In genomic region chr10:103111031-103111917, GRCh38 we compare ENCODE assay signal across 8 cellular contexts.
A peak's percentile ranks its signal among the peaks of the same experiment; 100 is the strongest.
DNase-seq lines count a peak whose midpoint lies in the region; ATAC-seq, FAIRE-seq and TF ChIP-seq lines count a peak whose summit lies in the region.

No MANE protein-coding gene starts in this region.

- no peaks in the 10 kb centered on the region for H3K9me3 ChIP-seq in skeletal muscle tissue (ENCODE audit: control insufficient read depth in 3 of 3, low read length in 3 of 3)

- peak overlapping the region; percentile 58; the same call in 1 of the 2 replicates for H3K4me3 ChIP-seq in GM08714 (ENCODE audit: low read length)
- H3K4me3 ChIP-seq in KMS-11 (IDR thresholded peaks at IDR 0.05; ENCODE audit: insufficient read depth, low read depth, low read length), result no peak overlapping the region
- no peak overlapping the region for H3K4me3 ChIP-seq in fibroblast of the aortic adventitia (ENCODE audit: low read depth, low read length)
- peak overlapping the region; percentile 5 to 28 (median 23) for H3K4me3 ChIP-seq in skeletal muscle tissue (ENCODE audit: low read length in 3 of 3)

- intact Hi-C loops in left colon (cut with DNase I, micrococcal nuclease), result no loop called here

- no peaks in the 10 kb centered on the region for H3K79me2 ChIP-seq in KMS-11 (ENCODE audit: insufficient read depth, low read depth)

- H2AFZ ChIP-seq in KMS-11 (ENCODE audit: low read depth), result no peak overlapping the region

- peaks cover 44% of the 10 kb centered on the region for H3K4me1 ChIP-seq in KMS-11 (ENCODE audit: low read depth, poor library complexity, severe bottlenecking)
- H3K4me1 ChIP-seq in skeletal muscle tissue (ENCODE audit: control insufficient read depth in 3 of 3, insufficient read depth in 3 of 3, low read length in 3 of 3), result peaks cover 19 to 26% (median 21%) of the 10 kb centered on the region in 3 donors

- ATAC-seq in GM21529 (IDR thresholded peaks at IDR 0.05; ENCODE audit: unreplicated experiment), result peak; percentile 78
- ATAC-seq in left colon, result no peak

- peaks cover 3% of the 10 kb centered on the region; the same call in 1 of the 2 replicates for H4K20me1 ChIP-seq in KMS-11 (ENCODE audit: insufficient read depth)

- no peak for FAIRE-seq in urothelium cell line (lab: Jason Lieb, UNC)

- H3K9ac ChIP-seq in KMS-11, result no peak overlapping the region
- peak overlapping the region in 2 of 3 donors; percentile 18 for H3K9ac ChIP-seq in skeletal muscle tissue (ENCODE audit: low read depth in 1 of 3, low read length in 3 of 3)

- DNase-seq in fibroblast of the aortic adventitia (ENCODE audit: low read depth) (peak; percentile 41), urothelium cell line (ENCODE audit: low spot score) (no peak), left colon (no peak), SW480 (ENCODE audit: low spot score) (no peak)

- peak overlapping the region; percentile 81 for H3K4me2 ChIP-seq in KMS-11

- peak overlapping the region; percentile 47; the same call in 1 of the 2 replicates for H3K27ac ChIP-seq in KMS-11
- H3K27ac ChIP-seq in skeletal muscle tissue (ENCODE audit: low read depth, low read length), result peak overlapping the region; percentile 5

- TF ChIP-seq CTCF in KMS-11 (conservative IDR thresholded peaks at IDR 0.05; ENCODE audit: low read depth, low read length), result no peak
- TF ChIP-seq CTCF in fibroblast of the aortic adventitia (IDR thresholded peaks at IDR 0.05; ENCODE audit: insufficient read depth, low read length), result no peak

- no peaks in the 10 kb centered on the region for H3K27me3 ChIP-seq in KMS-11 (ENCODE audit: insufficient read depth, low read depth)
- no peaks in the 10 kb centered on the region for H3K27me3 ChIP-seq in skeletal muscle tissue (ENCODE audit: control insufficient read depth in 3 of 3, insufficient read depth in 3 of 3, low read length in 3 of 3)

- H3K36me3 ChIP-seq in KMS-11 (ENCODE audit: insufficient read depth), result no peaks in the 10 kb centered on the region
- no peaks in the 10 kb centered on the region for H3K36me3 ChIP-seq in skeletal muscle tissue (ENCODE audit: control insufficient read depth in 3 of 3, insufficient read depth in 3 of 3, low read length in 3 of 3)

Comparison
In these comparisons a context has a peak if more than half of its experiments do, and no peak if none do; other contexts are left out.
1. H3K4me3 ChIP-seq: peak in GM08714 (single experiment) and skeletal muscle tissue (3 of 3); none in KMS-11 (single experiment) and fibroblast of the aortic adventitia (single experiment).